In the genomic region with DNA sequence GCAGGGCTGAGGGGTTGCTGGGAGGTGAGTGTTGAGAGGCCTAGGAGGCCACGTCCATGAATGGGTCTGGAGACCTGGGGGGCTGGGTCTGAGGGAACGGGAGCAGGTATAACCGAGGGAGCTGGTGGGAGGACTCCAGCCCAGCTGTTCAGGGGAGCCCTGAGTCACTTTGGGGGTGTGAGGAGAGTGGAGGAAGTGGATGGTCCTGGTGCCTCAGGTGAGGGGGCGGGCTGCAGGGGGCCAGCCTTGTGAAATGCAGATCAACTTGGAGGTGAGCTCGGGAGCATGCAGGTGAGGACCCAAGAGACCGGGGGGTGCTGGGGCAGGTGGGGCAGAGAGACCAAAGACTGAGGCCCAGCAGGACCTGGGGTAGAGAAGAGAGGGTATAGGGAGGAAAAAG, we compare ENCODE assay signal across 20 cellular contexts.
DNase-seq lines count a peak whose midpoint lies in the region; ATAC-seq and TF ChIP-seq lines count a peak whose summit lies in the region.
"Had no signal": no experiment of that assay in that cellular context is flagged by ENCODE, and none has a peak within 500 bp of the region (broad histone marks: within the 10 kb centered on the region; RNA-seq: fewer than 3 reads in every experiment).

No MANE protein-coding gene starts in this region.

- ATAC-seq in heart left ventricle (no peak), GM19452 (IDR thresholded peaks at IDR 0.05; ENCODE audit: unreplicated experiment) (no peak)
- ATAC-seq: HCT116 had no signal

- H3K27me3 ChIP-seq in right atrium auricular region (no peaks in the 10 kb centered on the region), heart left ventricle (no peaks in the 10 kb centered on the region), MG63 (peaks cover 33% of the 10 kb centered on the region)

- no peak overlapping the region for H3K4me3 Mint-ChIP-seq in progenitor cell of endocrine pancreas (ENCODE audit: low read depth)
- H3K4me3 Mint-ChIP-seq: B cell, CD14-positive monocyte had no signal

- no peaks in the 10 kb centered on the region for H3K36me3 ChIP-seq in right atrium auricular region
- no peaks in the 10 kb centered on the region for H3K36me3 ChIP-seq in heart left ventricle
- no peaks in the 10 kb centered on the region for H3K36me3 ChIP-seq in MG63
- H3K36me3 ChIP-seq: BLaER1 treated with 17β-estradiol and CSF1 and Interleukin-3, amounts not matched to agents 10 nM and 100 nM had no signal

- TF ChIP-seq POLR2A in heart left ventricle (IDR thresholded peaks at IDR 0.05) = no peak

- WGBS in heart left ventricle, 4 donors = 85 to 92% (median 88%) methylated on average over 6 of the region's 6 CpGs

- no peaks in the 10 kb centered on the region for H3K9me3 Mint-ChIP-seq in progenitor cell of endocrine pancreas (ENCODE audit: low read depth)

- H3K4me3 ChIP-seq in right atrium auricular region (no peak overlapping the region), heart left ventricle (no peak overlapping the region), coronary artery (no peak overlapping the region), MG63 (no peak overlapping the region)
- H3K4me3 ChIP-seq: BLaER1 treated with 17β-estradiol and CSF1 and Interleukin-3, amounts not matched to agents 10 nM and 100 nM; GM23248 had no signal

- H3K9me3 ChIP-seq in right atrium auricular region = no peaks in the 10 kb centered on the region
- H3K9me3 ChIP-seq in heart left ventricle = no peaks in the 10 kb centered on the region
- peaks cover 5% of the 10 kb centered on the region for H3K9me3 ChIP-seq in MG63

- H3K4me1 Mint-ChIP-seq in progenitor cell of endocrine pancreas (ENCODE audit: low read depth) = peaks cover 3% of the 10 kb centered on the region

- peak overlapping the region; percentile 62 for H3K27ac Mint-ChIP-seq in progenitor cell of endocrine pancreas
- H3K27ac Mint-ChIP-seq: B cell, H9 had no signal

- TF ChIP-seq CTCF in right atrium auricular region (IDR thresholded peaks at IDR 0.05) (no peak), heart left ventricle (IDR thresholded peaks at IDR 0.05) (no peak), coronary artery (IDR thresholded peaks at IDR 0.05) (no peak), progenitor cell of endocrine pancreas (IDR thresholded peaks at IDR 0.05; ENCODE audit: unreplicated experiment) (no peak)

- H3K27ac ChIP-seq in right atrium auricular region (no peak overlapping the region), heart left ventricle (no peak overlapping the region), coronary artery (no peak overlapping the region)
- H3K27ac ChIP-seq: 22Rv1; BLaER1 treated with 17β-estradiol and CSF1 and Interleukin-3, amounts not matched to agents 10 nM and 100 nM; GM23248 had no signal

- intact Hi-C loops in heart left ventricle (cut with DNase I) = loop anchor here (2.0 to 10.0 kb wide), 8 partner anchors 55 to 333 kb away; partner anchors contain the start of genes DHRS7B (in 5 of the 10) and MAP2K3 (in 2 of the 10)

- no peaks in the 10 kb centered on the region for H3K36me3 Mint-ChIP-seq in progenitor cell of endocrine pancreas (ENCODE audit: insufficient read depth)
- H3K36me3 Mint-ChIP-seq: CD4-positive, alpha-beta memory T cell had no signal

- DNase-seq in right atrium auricular region (ENCODE audit: low spot score) (peak; percentile 42), heart left ventricle (no peak), coronary artery (ENCODE audit: low spot score) (peak; percentile 66), progenitor cell of endocrine pancreas (ENCODE audit: low spot score, unreplicated experiment) (no peak), dermis blood vessel endothelial cell (no peak), MG63 (no peak), globus pallidus (ENCODE audit: low spot score) (no peak)
- DNase-seq: Calu3; CD4-positive, alpha-beta memory T cell; COR-L47; DMS53; DMS79 treated with DMSO at 0.1 percent for 48 hours; GM23248; H9 had no signal

- H3K4me1 ChIP-seq in right atrium auricular region (peaks cover 0 to 16% of the 10 kb centered on the region in 2 donors), heart left ventricle (peaks cover 0 to 19% (median 8%) of the 10 kb centered on the region in 12 donors)

- H3K27me3 Mint-ChIP-seq in progenitor cell of endocrine pancreas = peaks cover 80% of the 10 kb centered on the region

Comparison
In these comparisons a context has a peak if more than half of its experiments do, and no peak if none do; other contexts are left out.
1. DNase-seq: peak in right atrium auricular region (single experiment) and coronary artery (single experiment); none in heart left ventricle (0 of 5), progenitor cell of endocrine pancreas (single experiment), dermis blood vessel endothelial cell (single experiment), MG63 (single experiment) and globus pallidus (single experiment).